In the genomic region with DNA sequence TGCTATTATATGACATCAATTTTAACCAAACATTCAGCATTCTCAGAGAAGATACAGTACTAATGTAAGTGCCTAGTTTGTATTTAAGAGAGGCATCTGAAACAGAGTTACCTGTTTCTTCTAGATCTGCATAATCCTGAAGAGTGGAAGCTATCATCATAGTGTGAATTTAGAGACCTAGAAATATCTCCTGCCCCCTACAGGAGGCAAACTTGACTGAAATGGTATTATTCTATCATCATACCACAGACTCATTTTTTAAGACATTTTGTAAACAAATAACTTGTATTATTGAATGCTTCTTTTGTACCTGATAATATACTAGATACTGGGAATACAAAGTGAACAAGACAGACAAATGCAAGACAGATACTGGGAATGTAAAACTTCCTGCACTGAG, we compare ENCODE assay signal across 14 cellular contexts.
DNase-seq lines count a peak whose midpoint lies in the region; ATAC-seq, FAIRE-seq and TF ChIP-seq lines count a peak whose summit lies in the region.
"Had no signal": no experiment of that assay in that cellular context is flagged by ENCODE, and none has a peak within 500 bp of the region (broad histone marks: within the 10 kb centered on the region; RNA-seq: fewer than 3 reads in every experiment).

No MANE protein-coding gene starts in this region.

- no peak overlapping the region for H3K27ac ChIP-seq in CD8-positive, alpha-beta memory T cell (ENCODE audit: low read depth, low read length)
- H3K27ac ChIP-seq: testis had no signal

- POLR2A ChIA-PET in BJ (lab: Charles Lee), result no interaction called here
- POLR2A ChIA-PET in CD8-positive, alpha-beta memory T cell (lab: Charles Lee), result no interaction called here

- ATAC-seq in HG02571 (IDR thresholded peaks at IDR 0.05; ENCODE audit: unreplicated experiment), result no peak
- ATAC-seq: activated naive CD4-positive, alpha-beta T cell treated with anti-CD3 and anti-CD28 coated beads, Interleukin-2, amount 50 U/mL, for 72 hours; GM12878 had no signal

- peak; percentile 39 for TF ChIP-seq CTCF in BJ (IDR thresholded peaks at IDR 0.05; ENCODE audit: insufficient read depth, low read depth, low read length)

- no peaks in the 10 kb centered on the region for H3K27me3 ChIP-seq in BJ (ENCODE audit: control insufficient read depth, insufficient read depth, low read length)
- no peaks in the 10 kb centered on the region for H3K27me3 ChIP-seq in CD8-positive, alpha-beta memory T cell (ENCODE audit: insufficient read depth, low read length, poor library complexity, severe bottlenecking)
- H3K27me3 ChIP-seq: testis had no signal

- no peaks in the 10 kb centered on the region for H3K9me3 Mint-ChIP-seq in CD8-positive, alpha-beta memory T cell
- H3K9me3 Mint-ChIP-seq: activated naive CD4-positive, alpha-beta T cell treated with anti-CD3 and anti-CD28 coated beads, Interleukin-2, amount 50 U/mL, for 72 hours had no signal

- no peaks in the 10 kb centered on the region for H3K36me3 Mint-ChIP-seq in CD8-positive, alpha-beta memory T cell
- H3K36me3 Mint-ChIP-seq: activated naive CD4-positive, alpha-beta T cell treated with anti-CD3 and anti-CD28 coated beads, Interleukin-2, amount 50 U/mL, for 72 hours had no signal

- H3K4me3 ChIP-seq in BJ (ENCODE audit: low read depth, low read length), result no peak overlapping the region
- H3K4me3 ChIP-seq in CD8-positive, alpha-beta memory T cell (ENCODE audit: low read length), result no peak overlapping the region
- H3K4me3 ChIP-seq: GM12878, testis had no signal

- in situ Hi-C loops in G401 (cut with HindIII; ENCODE audit: low sequenced_read_pairs), result no loop called here

- peaks cover 0 to 11% (median 8%) of the 10 kb centered on the region in 3 donors for H3K4me1 Mint-ChIP-seq in CD8-positive, alpha-beta memory T cell

- H3K27me3 Mint-ChIP-seq in CD8-positive, alpha-beta memory T cell, result peaks cover 2 to 4% of the 10 kb centered on the region in 2 donors

- no peaks in the 10 kb centered on the region for H3K9me3 ChIP-seq in CD8-positive, alpha-beta memory T cell (ENCODE audit: low read length)
- H3K9me3 ChIP-seq: testis had no signal

- FAIRE-seq in GM18507 (lab: Jason Lieb, UNC), result peak; percentile 53
- FAIRE-seq: colon, GM12878 had no signal

- H3K27ac Mint-ChIP-seq in CD8-positive, alpha-beta memory T cell, result no peak overlapping the region
- H3K27ac Mint-ChIP-seq: activated naive CD4-positive, alpha-beta T cell treated with anti-CD3 and anti-CD28 coated beads, Interleukin-2, amount 50 U/mL, for 72 hours had no signal

- no peaks in the 10 kb centered on the region for H3K36me3 ChIP-seq in BJ (ENCODE audit: control insufficient read depth, insufficient read depth, low read length)
- H3K36me3 ChIP-seq in CD8-positive, alpha-beta memory T cell (ENCODE audit: insufficient read depth, low read length), result no peaks in the 10 kb centered on the region

- CTCF ChIA-PET in BJ (lab: Yijun Ruan, JAX), result interaction anchor here (0.8 to 1.8 kb wide), 8 partner anchors 15 to 144 kb away, joined by 3 to 11 read pairs (median 3); no protein-coding TSS in a partner anchor
- CTCF ChIA-PET in CD8-positive, alpha-beta memory T cell (lab: Charles Lee), result interaction anchor here (1.2 to 1.5 kb wide), 2 partner anchors 137 to 142 kb away, joined by 3 to 4 read pairs; no protein-coding TSS in a partner anchor

- no peak overlapping the region for H3K4me3 Mint-ChIP-seq in CD8-positive, alpha-beta memory T cell

- DNase-seq in BJ (ENCODE audit: low read depth) (no peak), GM18507 (ENCODE audit: extremely low spot score, insufficient read length, low read depth) (no peak), amniotic epithelial cell (ENCODE audit: low read depth) (peak; percentile 40), iris pigment epithelial cell (ENCODE audit: low read depth) (peak; percentile 28), NCI-H2029 treated with DMSO at 0.1 percent for 48 hours (lab: John Stamatoyannopoulos, UW) (no peak), G401 (ENCODE audit: low spot score) (no peak)
- no peak for DNase-seq in CD8-positive, alpha-beta memory T cell
- DNase-seq: NCI-H524; stimulated activated CD4-positive, alpha-beta T cell treated with anti-CD3 and anti-CD28 coated beads, Interleukin-12 subunit alpha, Interleukin-12 subunit beta, amount 100 ng/mL, for 4 hours; testis had no signal

- H3K4me1 ChIP-seq in CD8-positive, alpha-beta memory T cell (ENCODE audit: insufficient read depth, low read length), result no peaks in the 10 kb centered on the region
- H3K4me1 ChIP-seq: testis had no signal

Comparison
In these comparisons a context has a peak if more than half of its experiments do, and no peak if none do; other contexts are left out.
1. DNase-seq: peak in amniotic epithelial cell (single experiment) and iris pigment epithelial cell (single experiment); none in BJ (single experiment), GM18507 (single experiment), NCI-H2029 treated with DMSO at 0.1 percent for 48 hours (single experiment), G401 (single experiment) and CD8-positive, alpha-beta memory T cell (0 of 5).